In genomic region chr3:112561693-112562529, GRCh38 we compare ENCODE assay signal across 8 cellular contexts. TPM values are rescaled to one million over a fixed set of nuclear protein-coding genes. Genes with fewer than 3 reads are reported as not detected.
DNase-seq lines count a peak whose midpoint lies in the region; ATAC-seq and TF ChIP-seq lines count a peak whose summit lies in the region.

TSS of gene ATG3 (minus strand) at chr3:112561962. CDS start at chr3:112561528, 434 bp downstream.
TSS of gene SLC35A5 (plus strand) at chr3:112562045. CDS start at chr3:112563404, 1,359 bp downstream.

- intact Hi-C loops in activated CD4-positive, alpha-beta T cell treated with anti-CD3 and anti-CD28 coated beads, Interleukin-2, amount 10 ng/mL, durations not matched to agents 24 days and 14 days (cut with micrococcal nuclease) = loop anchor here (1.0 to 5.0 kb wide), 10 partner anchors 65 to 1495 kb away; partner anchors contain the start of genes ATP6V1A, CCDC191, GTPBP8 and NAA50

- peaks cover 0 to 21% (median 8%) of the 10 kb centered on the region in 11 experiments; a peak in 10 of 22 replicates for H4K20me1 ChIP-seq in BLaER1 treated with 17β-estradiol and CSF1 and Interleukin-3, amounts not matched to agents 10 nM and 100 nM

- peak within 1 kb of the TSS; percentile 98 for H3K4me3 Mint-ChIP-seq in activated CD4-positive, alpha-beta T cell treated with anti-CD3 and anti-CD28 coated beads, Interleukin-2, amount 10 ng/mL, durations not matched to agents 24 days and 14 days

- peak within 1 kb of the TSS; percentile 87 to 96 (median 94) for H3K9ac ChIP-seq in BLaER1 treated with 17β-estradiol and CSF1 and Interleukin-3, amounts not matched to agents 10 nM and 100 nM

- H3K4me2 ChIP-seq in BLaER1 treated with 17β-estradiol and CSF1 and Interleukin-3, amounts not matched to agents 10 nM and 100 nM = peak within 1 kb of the TSS; percentile 78 to 97 (median 91)

- ATAC-seq in GM19324 (IDR thresholded peaks at IDR 0.05; ENCODE audit: low FRiP score, unreplicated experiment) (peak; percentile 91), HG03469 (IDR thresholded peaks at IDR 0.05; ENCODE audit: unreplicated experiment) (peak; percentile 66)

- peak; percentile 88 for DNase-seq in NCI-H526 treated with DMSO at 0.1 percent for 48 hours (lab: John Stamatoyannopoulos, UW)
- DNase-seq in activated CD4-positive, alpha-beta T cell treated with anti-CD3 and anti-CD28 coated beads, Interleukin-2, amount 10 ng/mL, durations not matched to agents 24 days and 14 days = peak; percentile 100
- DNase-seq in coronary artery (ENCODE audit: low spot score) = peak; percentile 99
- DNase-seq in stimulated activated CD4-positive, alpha-beta T cell treated with anti-CD3 and anti-CD28 coated beads, Interleukin-1b, Interleukin-23, amount 100 ng/mL, for 4 hours (ENCODE audit: low read depth in 2 of 2) = peak; percentile 96 to 97

- H3K27ac ChIP-seq in BLaER1 treated with 17β-estradiol and CSF1 and Interleukin-3, amounts not matched to agents 10 nM and 100 nM = peak within 1 kb of the TSS; percentile 86 to 96 (median 94)
- H3K27ac ChIP-seq in coronary artery (peak within 1 kb of the TSS; percentile 96 to 100), layer of hippocampus (ENCODE audit: low read depth, low read length) (peak within 1 kb of the TSS; percentile 98)

- peaks cover 24% of the 10 kb centered on the region for H3K4me1 Mint-ChIP-seq in activated CD4-positive, alpha-beta T cell treated with anti-CD3 and anti-CD28 coated beads, Interleukin-2, amount 10 ng/mL, durations not matched to agents 24 days and 14 days

- H3K9me3 Mint-ChIP-seq in activated CD4-positive, alpha-beta T cell treated with anti-CD3 and anti-CD28 coated beads, Interleukin-2, amount 10 ng/mL, durations not matched to agents 24 days and 14 days = no peaks in the 10 kb centered on the region

- H3K36me3 ChIP-seq in BLaER1 treated with 17β-estradiol and CSF1 and Interleukin-3, amounts not matched to agents 10 nM and 100 nM = peaks cover 6 to 40% (median 19%) of the 10 kb centered on the region in 11 experiments

- H3K36me3 Mint-ChIP-seq in activated CD4-positive, alpha-beta T cell treated with anti-CD3 and anti-CD28 coated beads, Interleukin-2, amount 10 ng/mL, durations not matched to agents 24 days and 14 days (ENCODE audit: low read depth) = peaks cover 18% of the 10 kb centered on the region

- peak within 1 kb of the TSS; percentile 99 for H3K27ac Mint-ChIP-seq in activated CD4-positive, alpha-beta T cell treated with anti-CD3 and anti-CD28 coated beads, Interleukin-2, amount 10 ng/mL, durations not matched to agents 24 days and 14 days

- TF ChIP-seq CTCF in coronary artery (IDR thresholded peaks at IDR 0.05) = no peak

- peaks cover 21 to 45% (median 40%) of the 10 kb centered on the region in 10 experiments for H3K4me1 ChIP-seq in BLaER1 treated with 17β-estradiol and CSF1 and Interleukin-3, amounts not matched to agents 10 nM and 100 nM

- H3K9me3 ChIP-seq in BLaER1 treated with 17β-estradiol and CSF1 and Interleukin-3, amounts not matched to agents 10 nM and 100 nM (replicated peaks in 1 of 11) = peaks cover 0 to 7% (median 5%) of the 10 kb centered on the region in 11 experiments; a peak in 9 of 22 replicates

- H3K27me3 ChIP-seq in BLaER1 treated with 17β-estradiol and CSF1 and Interleukin-3, amounts not matched to agents 10 nM and 100 nM = no peaks in the 10 kb centered on the region
- no peaks in the 10 kb centered on the region for H3K27me3 ChIP-seq in layer of hippocampus (ENCODE audit: control insufficient read depth, insufficient read depth, low read length)

- peak within 1 kb of the TSS; percentile 79 to 96 (median 90) for H3K4me3 ChIP-seq in BLaER1 treated with 17β-estradiol and CSF1 and Interleukin-3, amounts not matched to agents 10 nM and 100 nM
- peak within 1 kb of the TSS; percentile 97 for H3K4me3 ChIP-seq in coronary artery

- H3K27me3 Mint-ChIP-seq in activated CD4-positive, alpha-beta T cell treated with anti-CD3 and anti-CD28 coated beads, Interleukin-2, amount 10 ng/mL, durations not matched to agents 24 days and 14 days = no peaks in the 10 kb centered on the region

RNA-seq across cellular contexts. Expression of gene ATG3, which starts in this region (rescaled TPM):
- 66.9 and 69.1 TPM in 2 replicates for total RNA-seq in activated CD4-positive, alpha-beta T cell treated with anti-CD3 and anti-CD28 coated beads, Interleukin-2, amount 10 ng/mL, durations not matched to agents 24 days and 14 days

RNA-seq across cellular contexts. Expression of gene SLC35A5, which starts in this region (rescaled TPM):
- total RNA-seq in activated CD4-positive, alpha-beta T cell treated with anti-CD3 and anti-CD28 coated beads, Interleukin-2, amount 10 ng/mL, durations not matched to agents 24 days and 14 days = 15.5 and 16.3 TPM in 2 replicates

Comparison
In these comparisons a context has a peak if more than half of its experiments do, and no peak if none do; other contexts are left out.
1. Peak in every context shown above with its lines: DNase-seq, ATAC-seq, H3K4me3 ChIP-seq and H3K27ac ChIP-seq.